ENCODE assay signal across 11 cellular contexts in genomic region chr7:66930341-66930740, GRCh38. TPM values are rescaled to one million over a fixed set of nuclear protein-coding genes. Genes with fewer than 3 reads are reported as not detected.
DNase-seq lines count a peak whose midpoint lies in the region; ATAC-seq, FAIRE-seq and TF ChIP-seq lines count a peak whose summit lies in the region.
"Had no signal": no experiment of that assay in that cellular context is flagged by ENCODE, and none has a peak within 500 bp of the region (broad histone marks: within the 10 kb centered on the region; RNA-seq: fewer than 3 reads in every experiment).

No MANE protein-coding gene starts in this region.

- no peak for TF ChIP-seq EP300 in A549 (IDR thresholded peaks at IDR 0.05)

- H3K36me3 ChIP-seq in HCT116 (ENCODE audit: control insufficient read depth in 1 of 2, insufficient read depth in 2 of 2, low read length in 2 of 2): peaks cover 0 to 2% of the 10 kb centered on the region in 2 experiments; a peak in 1 of 4 replicates
- H3K36me3 ChIP-seq in fibroblast of lung (ENCODE audit: control insufficient read depth, insufficient read depth, low read length): no peaks in the 10 kb centered on the region
- H3K36me3 ChIP-seq: thyroid gland had no signal

- POLR2A ChIA-PET in A549 (lab: Yijun Ruan, JAX) (no interaction called here), HCT116 (lab: Charles Lee) (no interaction called here)

- TF ChIP-seq POLR2A in A549 (IDR thresholded peaks at IDR 0.05; ENCODE audit: low read length) (no peak), HCT116 (IDR thresholded peaks at IDR 0.05; ENCODE audit: borderline replicate concordance, extremely low read depth, insufficient read depth, insufficient read length) (no peak)

- intact Hi-C loops in HCT116 (cut with micrococcal nuclease): no loop called here

- no TSS peak for BruUV-seq in HCT116 (replicated peaks; lab: Mats Ljungman, UMichigan)

- H3K27ac ChIP-seq in A549: no peak overlapping the region
- no peak overlapping the region for H3K27ac ChIP-seq in HCT116 (ENCODE audit: low read depth, low read length)
- no peak overlapping the region for H3K27ac ChIP-seq in fibroblast of lung (ENCODE audit: insufficient read depth, low read length)
- H3K27ac ChIP-seq: thyroid gland had no signal

- H3K9ac ChIP-seq in HCT116 (ENCODE audit: low read length) (no peak overlapping the region), fibroblast of lung (ENCODE audit: insufficient read depth, low read length) (no peak overlapping the region)

- H3K4me3 ChIP-seq in A549 (no peak overlapping the region), HCT116 (replicated peaks in 1 of 2; ENCODE audit: low read depth in 1 of 2, low read length in 2 of 2) (no peak overlapping the region), fibroblast of lung (replicated peaks in 1 of 4; ENCODE audit: control extremely low read depth in 1 of 4, insufficient read depth in 1 of 4, low read depth in 3 of 4, low read length in 4 of 4) (no peak overlapping the region)
- H3K4me3 ChIP-seq: thyroid gland had no signal

- TF ChIP-seq RAD21 in A549 (conservative IDR thresholded peaks at IDR 0.05 in 1 of 2, IDR thresholded peaks at IDR 0.05 in 1 of 2): no peak
- TF ChIP-seq RAD21 in HCT116 (IDR thresholded peaks at IDR 0.05; ENCODE audit: low read depth): no peak

- H3K79me2 ChIP-seq in HCT116 (ENCODE audit: insufficient read depth, low read length) (peaks cover 95% of the 10 kb centered on the region), fibroblast of lung (ENCODE audit: control insufficient read depth, insufficient read depth, low read length) (peaks cover 87% of the 10 kb centered on the region)

- RAD21 ChIA-PET in HCT116 (lab: Charles Lee; ENCODE audit: low non-redundant PET in 1 of 2, low total read pairs in 2 of 2, uncharacterized antibody in 2 of 2, unreplicated experiment in 2 of 2): no interaction called here

- CTCF ChIA-PET in A549 (lab: Yijun Ruan, JAX): interaction anchor here (0.8 to 1.5 kb wide), 4 partner anchors 11 to 111 kb away, joined by 3 read pairs; no protein-coding TSS in a partner anchor
- CTCF ChIA-PET in HCT116 (lab: Charles Lee): no interaction called here

- ATAC-seq in A549: peak; percentile 62 to 78
- peak; percentile 82 for ATAC-seq in HCT116
- peak; percentile 76 for ATAC-seq in SK-N-SH treated with all-trans-retinoic acid at 6 μM for 48 hours
- no peak for ATAC-seq in GM21423 (IDR thresholded peaks at IDR 0.05; ENCODE audit: unreplicated experiment)
- ATAC-seq in HG02970 (IDR thresholded peaks at IDR 0.05; ENCODE audit: low FRiP score, unreplicated experiment): no peak
- no peak for ATAC-seq in GM18502 (IDR thresholded peaks at IDR 0.05; ENCODE audit: poor library complexity, unreplicated experiment)

- no peak for FAIRE-seq in A549 (lab: Jason Lieb, UNC)

- H3K4me1 ChIP-seq in A549 (no peaks in the 10 kb centered on the region; the same call in 2 of the 3 replicates), HCT116 (ENCODE audit: control insufficient read depth in 1 of 2, insufficient read depth in 2 of 2, low read length in 2 of 2) (peaks cover 0 to 10% of the 10 kb centered on the region in 2 experiments; a peak in 1 of 4 replicates), fibroblast of lung (ENCODE audit: control insufficient read depth, extremely low read depth, insufficient read depth, low read length) (no peaks in the 10 kb centered on the region)

- TF ChIP-seq CTCF in A549 (IDR thresholded peaks at IDR 0.05): no peak
- TF ChIP-seq CTCF in HCT116 (IDR thresholded peaks at IDR 0.05 in 2 of 3, conservative IDR thresholded peaks at IDR 0.05 in 1 of 3; ENCODE audit: borderline replicate concordance in 1 of 3, insufficient read depth in 1 of 3, low read depth in 2 of 3, low read length in 2 of 3): no peak
- no peak for TF ChIP-seq CTCF in fibroblast of lung (conservative IDR thresholded peaks at IDR 0.05 in 1 of 2, IDR thresholded peaks at IDR 0.05 in 1 of 2; ENCODE audit: low read depth in 1 of 2, low read length in 2 of 2)

- H2AFZ ChIP-seq in HCT116 (ENCODE audit: low read depth, low read length, poor library complexity, severe bottlenecking) (no peak overlapping the region), fibroblast of lung (ENCODE audit: low read length) (no peak overlapping the region)

- WGBS in A549 (ENCODE audit: missing lambda C conversion rate): 86% methylated on average over 5 of the region's 5 CpGs

- H3K27me3 ChIP-seq in HCT116 (ENCODE audit: insufficient read depth, low read length) (no peaks in the 10 kb centered on the region), fibroblast of lung (ENCODE audit: control insufficient read depth, insufficient read depth, low read length) (no peaks in the 10 kb centered on the region)
- H3K27me3 ChIP-seq: thyroid gland had no signal

- H3K4me2 ChIP-seq in A549: no peak overlapping the region
- H3K4me2 ChIP-seq in HCT116 (ENCODE audit: low read length): no peak overlapping the region
- H3K4me2 ChIP-seq in fibroblast of lung (ENCODE audit: extremely low read depth, insufficient read depth, low read length): no peak overlapping the region

- no peaks in the 10 kb centered on the region for H3K9me2 ChIP-seq in HCT116 (ENCODE audit: insufficient read depth)

- no peaks in the 10 kb centered on the region for H3K9me3 ChIP-seq in A549
- no peaks in the 10 kb centered on the region for H3K9me3 ChIP-seq in HCT116 (ENCODE audit: control insufficient read depth in 1 of 2, insufficient read depth in 1 of 2, low read depth in 1 of 2, low read length in 2 of 2)
- no peaks in the 10 kb centered on the region for H3K9me3 ChIP-seq in fibroblast of lung (ENCODE audit: control insufficient read depth, insufficient read depth, low read depth, low read length)
- H3K9me3 ChIP-seq: thyroid gland had no signal

- H4K20me1 ChIP-seq in HCT116 (ENCODE audit: insufficient read depth): no peaks in the 10 kb centered on the region; the same call in 1 of the 2 replicates
- no peaks in the 10 kb centered on the region for H4K20me1 ChIP-seq in fibroblast of lung (ENCODE audit: control insufficient read depth, extremely low read depth, insufficient read depth, low read length)

- DNase-seq in A549 (ENCODE audit: low read depth in 1 of 2, low spot score in 1 of 2) (peak in 1 of 2 experiments; percentile 54), HCT116 (ENCODE audit: low read depth, low spot score) (peak; percentile 24), fibroblast of lung (ENCODE audit: low read depth in 2 of 2) (peak; percentile 36 to 45), NCI-H345 treated with DMSO at 0.1 percent for 48 hours (lab: John Stamatoyannopoulos, UW; ENCODE audit: unreplicated experiment) (no peak)
- DNase-seq: GOT3, NCI-H748 treated with DMSO at 0.1 percent for 48 hours, thyroid gland had no signal

TF ChIP-seq in A549, 52 proteins besides CTCF, POLR2A, EP300 and RAD21:
- TF ChIP-seq KDM1A (IDR thresholded peaks at IDR 0.05; ENCODE audit: low read depth): no peak
- no peak for TF ChIP-seq HOXB5 (CRISPR knock-in tag; IDR thresholded peaks at IDR 0.05)

TF ChIP-seq in SK-N-SH treated with all-trans-retinoic acid at 6 μM for 48 hours, 23 proteins besides CTCF, POLR2A, EP300 and RAD21 (continues in another document):
- TF ChIP-seq RARB (CRISPR knock-in tag; IDR thresholded peaks at IDR 0.05) (no peak), SNAI2 (CRISPR knock-in tag; IDR thresholded peaks at IDR 0.05) (no peak), ZC3H10 (CRISPR knock-in tag; IDR thresholded peaks at IDR 0.05) (no peak), ZNF565 (CRISPR knock-in tag; conservative IDR thresholded peaks at IDR 0.05; ENCODE audit: low read depth) (no peak), ZFP30 (CRISPR knock-in tag; IDR thresholded peaks at IDR 0.05) (no peak), BACH2 (CRISPR knock-in tag; IDR thresholded peaks at IDR 0.05; ENCODE audit: borderline replicate concordance) (no peak)
- TF ChIP-seq, protein P1, sequence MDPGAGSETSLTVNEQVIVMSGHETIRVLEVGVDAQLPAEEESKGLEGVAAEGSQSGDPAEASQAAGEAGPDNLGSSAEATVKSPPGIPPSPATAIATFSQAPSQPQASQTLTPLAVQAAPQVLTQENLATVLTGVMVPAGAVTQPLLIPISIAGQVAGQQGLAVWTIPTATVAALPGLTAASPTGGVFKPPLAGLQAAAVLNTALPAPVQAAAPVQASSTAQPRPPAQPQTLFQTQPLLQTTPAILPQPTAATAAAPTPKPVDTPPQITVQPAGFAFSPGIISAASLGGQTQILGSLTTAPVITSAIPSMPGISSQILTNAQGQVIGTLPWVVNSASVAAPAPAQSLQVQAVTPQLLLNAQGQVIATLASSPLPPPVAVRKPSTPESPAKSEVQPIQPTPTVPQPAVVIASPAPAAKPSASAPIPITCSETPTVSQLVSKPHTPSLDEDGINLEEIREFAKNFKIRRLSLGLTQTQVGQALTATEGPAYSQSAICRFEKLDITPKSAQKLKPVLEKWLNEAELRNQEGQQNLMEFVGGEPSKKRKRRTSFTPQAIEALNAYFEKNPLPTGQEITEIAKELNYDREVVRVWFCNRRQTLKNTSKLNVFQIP (CRISPR knock-in tag; IDR thresholded peaks at IDR 0.05; ENCODE audit: borderline replicate concordance, low read depth): no peak
- TF ChIP-seq, protein P2, sequence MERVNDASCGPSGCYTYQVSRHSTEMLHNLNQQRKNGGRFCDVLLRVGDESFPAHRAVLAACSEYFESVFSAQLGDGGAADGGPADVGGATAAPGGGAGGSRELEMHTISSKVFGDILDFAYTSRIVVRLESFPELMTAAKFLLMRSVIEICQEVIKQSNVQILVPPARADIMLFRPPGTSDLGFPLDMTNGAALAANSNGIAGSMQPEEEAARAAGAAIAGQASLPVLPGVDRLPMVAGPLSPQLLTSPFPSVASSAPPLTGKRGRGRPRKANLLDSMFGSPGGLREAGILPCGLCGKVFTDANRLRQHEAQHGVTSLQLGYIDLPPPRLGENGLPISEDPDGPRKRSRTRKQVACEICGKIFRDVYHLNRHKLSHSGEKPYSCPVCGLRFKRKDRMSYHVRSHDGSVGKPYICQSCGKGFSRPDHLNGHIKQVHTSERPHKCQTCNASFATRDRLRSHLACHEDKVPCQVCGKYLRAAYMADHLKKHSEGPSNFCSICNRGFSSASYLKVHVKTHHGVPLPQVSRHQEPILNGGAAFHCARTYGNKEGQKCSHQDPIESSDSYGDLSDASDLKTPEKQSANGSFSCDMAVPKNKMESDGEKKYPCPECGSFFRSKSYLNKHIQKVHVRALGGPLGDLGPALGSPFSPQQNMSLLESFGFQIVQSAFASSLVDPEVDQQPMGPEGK (CRISPR knock-in tag; IDR thresholded peaks at IDR 0.05; ENCODE audit: borderline replicate concordance): no peak

RNA-seq across cellular contexts. Expression of gene TMEM248, which starts 9.3 kb away (rescaled TPM):
- polyA plus RNA-seq in A549 (2011; rRNA removed) (128 and 139 TPM in 2 replicates), A549 (2017; fragmentation: RNase III; extraction: RNeasy Plus Mini Kit Qiagen cat#74134 plus additional on column Dnase treatment) (53.7 to 57.4 TPM (median 55.3 TPM) in 3 replicates), fibroblast of lung (162 and 220 TPM in 2 replicates)
- polyA plus RNA-seq in A549 (2012; cell fraction: cytosol; rRNA removed): 169 and 196 TPM in 2 replicates
- polyA plus RNA-seq in A549 (2012; cell fraction: nucleus; rRNA removed): 106 and 138 TPM in 2 replicates
- 304 and 345 TPM in 2 replicates for polyA minus RNA-seq in A549 (2011; rRNA and poly(A)+ RNA removed)
- total RNA-seq in HCT116 (2021; ENCODE audit: unreplicated experiment) (59.3 TPM), fibroblast of lung (59.6 and 65.7 TPM in 2 replicates)
- polyA plus RNA-seq in HCT116 (2012): 44.2 and 46.3 TPM in 2 replicates
- 63.8 and 66.0 TPM in 2 replicates for polyA plus RNA-seq in fibroblast of lung (2012)
- 383 and 532 TPM in 2 replicates for polyA minus RNA-seq in fibroblast of lung (ENCODE audit: low replicate concordance)

Comparison
In these comparisons a context has a peak if more than half of its experiments do, and no peak if none do; other contexts are left out.
1. ATAC-seq: peak in A549 (2 of 2), HCT116 (single experiment) and SK-N-SH treated with all-trans-retinoic acid at 6 μM for 48 hours (single experiment); none in GM21423 (single experiment), HG02970 (single experiment) and GM18502 (single experiment).